In genomic region chr3:94062513-94063404, GRCh38 we compare ENCODE assay signal across 8 cellular contexts. TPM values are rescaled to one million over a fixed set of nuclear protein-coding genes. Genes with fewer than 3 reads are reported as not detected.
DNase-seq lines count a peak whose midpoint lies in the region; ATAC-seq and TF ChIP-seq lines count a peak whose summit lies in the region.

DHFR2 (minus strand) TSS chr3:94062916; CDS start chr3:94061511, 1,405 bp downstream.
NSUN3 (plus strand) TSS chr3:94063061; CDS start chr3:94063127, 66 bp downstream.

- H3K9me3 ChIP-seq in left ventricle myocardium inferior (replicated peaks) (no peaks in the 10 kb centered on the region), upper lobe of right lung (no peaks in the 10 kb centered on the region)

- peak within 1 kb of the TSS; percentile 80 for H3K4me3 ChIP-seq in left ventricle myocardium inferior
- peak within 1 kb of the TSS; percentile 82 for H3K4me3 ChIP-seq in upper lobe of right lung

- H3K27me3 ChIP-seq in left ventricle myocardium inferior (ENCODE audit: low read depth) (no peaks in the 10 kb centered on the region), upper lobe of right lung (no peaks in the 10 kb centered on the region)

- peak within 1 kb of the TSS; percentile 94 for H3K4me3 Mint-ChIP-seq in T-helper 1 cell treated with Interleukin-12 subunit alpha and Interleukin-12 subunit beta and Interleukin-4 antibody, amounts not matched to agents 30 μg/mL and 1 μg/mL, for 36 hours

- peak within 1 kb of the TSS; percentile 97 for H3K27ac Mint-ChIP-seq in T-helper 1 cell treated with Interleukin-12 subunit alpha and Interleukin-12 subunit beta and Interleukin-4 antibody, amounts not matched to agents 30 μg/mL and 1 μg/mL, for 36 hours

- TF ChIP-seq CTCF in left ventricle myocardium inferior (IDR thresholded peaks at IDR 0.05; ENCODE audit: borderline replicate concordance) (no peak), upper lobe of right lung (IDR thresholded peaks at IDR 0.05) (no peak)

- peaks cover 38% of the 10 kb centered on the region for H3K36me3 Mint-ChIP-seq in T-helper 1 cell treated with Interleukin-12 subunit alpha and Interleukin-12 subunit beta and Interleukin-4 antibody, amounts not matched to agents 30 μg/mL and 1 μg/mL, for 36 hours (ENCODE audit: low read depth)

- ATAC-seq in GM18498 (IDR thresholded peaks at IDR 0.05; ENCODE audit: unreplicated experiment) (peak; percentile 92), HG02885 (IDR thresholded peaks at IDR 0.05; ENCODE audit: poor library complexity, unreplicated experiment) (peak; percentile 92), upper lobe of right lung (peak; percentile 95)

- intact Hi-C loops in left ventricle myocardium inferior (cut with micrococcal nuclease) (loop anchor here (10.0 kb wide), 1 partner anchor 148 kb away; no protein-coding TSS in a partner anchor), posterior vena cava (cut with DNase I) (loop anchor here in 1 of 2 donors (10.0 kb wide), 1 partner anchor 78 kb away; the partner anchor contains the start of gene ARL13B), upper lobe of right lung (cut with DNase I) (loop anchor here (10.0 kb wide), 1 partner anchor 58 kb away; no protein-coding TSS in a partner anchor)

- peaks cover 24% of the 10 kb centered on the region for H3K36me3 ChIP-seq in left ventricle myocardium inferior
- H3K36me3 ChIP-seq in upper lobe of right lung, result peaks cover 7% of the 10 kb centered on the region

- peak; percentile 87 for DNase-seq in NCI-H1694 (lab: John Stamatoyannopoulos, UW)
- peak; percentile 95 for DNase-seq in amniotic stem cell (lab: John Stamatoyannopoulos, UW)
- DNase-seq in left ventricle myocardium inferior, result peak; percentile 90
- peak; percentile 97 for DNase-seq in posterior vena cava (ENCODE audit: low spot score)
- DNase-seq in upper lobe of right lung, result peak; percentile 92

- H3K9me3 Mint-ChIP-seq in T-helper 1 cell treated with Interleukin-12 subunit alpha and Interleukin-12 subunit beta and Interleukin-4 antibody, amounts not matched to agents 30 μg/mL and 1 μg/mL, for 36 hours, result no peaks in the 10 kb centered on the region

- H3K27me3 Mint-ChIP-seq in T-helper 1 cell treated with Interleukin-12 subunit alpha and Interleukin-12 subunit beta and Interleukin-4 antibody, amounts not matched to agents 30 μg/mL and 1 μg/mL, for 36 hours (ENCODE audit: low read depth), result no peaks in the 10 kb centered on the region

- H3K27ac ChIP-seq in left ventricle myocardium inferior (replicated peaks) (peak within 1 kb of the TSS; percentile 94), upper lobe of right lung (peak within 1 kb of the TSS; percentile 98)

- H3K4me1 Mint-ChIP-seq in T-helper 1 cell treated with Interleukin-12 subunit alpha and Interleukin-12 subunit beta and Interleukin-4 antibody, amounts not matched to agents 30 μg/mL and 1 μg/mL, for 36 hours (ENCODE audit: low read depth), result peaks cover 37% of the 10 kb centered on the region

- H3K4me1 ChIP-seq in left ventricle myocardium inferior, result peaks cover 44% of the 10 kb centered on the region
- peaks cover 28% of the 10 kb centered on the region for H3K4me1 ChIP-seq in upper lobe of right lung

RNA-seq across cellular contexts. Expression of gene DHFR2, which starts in this region (rescaled TPM):
- total RNA-seq in left ventricle myocardium inferior (3.9 TPM), posterior vena cava (1 to 10 TPM; 5.2 to 7.1 TPM), upper lobe of right lung (8.1 TPM)

RNA-seq across cellular contexts. Expression of gene NSUN3, which starts in this region (rescaled TPM):
- 5.9 TPM for total RNA-seq in left ventricle myocardium inferior
- total RNA-seq in posterior vena cava, result 10 to 100 TPM; 11.8 to 12.1 TPM
- total RNA-seq in upper lobe of right lung, result 18.0 TPM

Comparison
In these comparisons a context has a peak if more than half of its experiments do, and no peak if none do; other contexts are left out.
1. Peak in every context shown above with its lines: DNase-seq, ATAC-seq, H3K4me3 ChIP-seq and H3K27ac ChIP-seq.